ENCODE assay signal across 8 cellular contexts in genomic region chr16:80931985-80932720, GRCh38.
DNase-seq lines count a peak whose midpoint lies in the region; ATAC-seq and TF ChIP-seq lines count a peak whose summit lies in the region.

No MANE protein-coding gene starts in this region.

- H4K20me1 ChIP-seq in IMR-90 (ENCODE audit: insufficient read depth, low read length) (no peaks in the 10 kb centered on the region), osteoblast (ENCODE audit: insufficient read depth, low read length) (no peaks in the 10 kb centered on the region)

- dilution Hi-C loops in IMR-90 (cut with HindIII; ENCODE audit: low sequenced_read_pairs, unreplicated experiment): no loop called here

- no peaks in the 10 kb centered on the region for H3K27me3 ChIP-seq in IMR-90 (ENCODE audit: control insufficient read depth, insufficient read depth, low read length)
- H3K27me3 ChIP-seq in osteoblast (ENCODE audit: insufficient read depth, low read length): no peaks in the 10 kb centered on the region

- in situ Hi-C loops in IMR-90 (cut with MboI; ENCODE audit: low sequenced_read_pairs): no loop called here

- no peak for TF ChIP-seq RAD21 in IMR-90 (IDR thresholded peaks at IDR 0.05; ENCODE audit: low read length)

- no peak overlapping the region for H2AK5ac ChIP-seq in IMR-90 (ENCODE audit: low read depth, low read length)

- H3K79me1 ChIP-seq in IMR-90 (ENCODE audit: low read depth in 1 of 2, low read length in 2 of 2): 0 out of 4 replicates have a peak, but pooled peaks cover 0 to 3% of the 10 kb centered on the region in 2 experiments

- H3K23ac ChIP-seq in IMR-90 (ENCODE audit: low read depth, low read length): peak overlapping the region; percentile 56; the same call in 1 of the 2 replicates

- peak overlapping the region; percentile 93 for H2AFZ ChIP-seq in IMR-90 (replicated peaks; ENCODE audit: low read length, poor library complexity)
- peak overlapping the region; percentile 93 for H2AFZ ChIP-seq in osteoblast (ENCODE audit: low read length)

- peak overlapping the region; percentile 46 for H3K4me3 ChIP-seq in IMR-90 (ENCODE audit: insufficient read depth, low read depth, low read length)
- H3K4me3 ChIP-seq in osteoblast (ENCODE audit: insufficient read depth, low read length): peak overlapping the region; percentile 79

- ATAC-seq in IMR-90 (ENCODE audit: low read depth): peak; percentile 89
- peak; percentile 91 to 92 for ATAC-seq in left cardiac atrium
- ATAC-seq in GM19397 (IDR thresholded peaks at IDR 0.05; ENCODE audit: unreplicated experiment): no peak

- H2AK9ac ChIP-seq in IMR-90 (replicated peaks; ENCODE audit: low read depth, low read length, poor library complexity): peak overlapping the region; percentile 0

- H3K56ac ChIP-seq in IMR-90 (ENCODE audit: extremely low read depth, insufficient read depth, low read length): peak overlapping the region; percentile 48

- no peak for TF ChIP-seq POLR2A in IMR-90 (IDR thresholded peaks at IDR 0.05; ENCODE audit: low read depth, low read length)

- 1% methylated on average over 25 of the region's 63 CpGs; no CpG with 5 or more reads in 1 of the 2 experiments for WGBS in IMR-90 (ENCODE audit: extremely low coverage in 2 of 2, insufficient read length in 1 of 2), 2 experiments

- H3K9ac ChIP-seq in IMR-90 (ENCODE audit: low read depth, low read length): peak overlapping the region; percentile 61

- CTCF ChIA-PET in IMR-90 (lab: Yijun Ruan, JAX): interaction anchor here (1.1 kb wide), 1 partner anchor 104 kb away, joined by 3 read pairs; the partner anchor contains the start of gene ATMIN

- H3K9me3 ChIP-seq in IMR-90 (ENCODE audit: control insufficient read depth, insufficient read depth, low read length) (no peaks in the 10 kb centered on the region), osteoblast (ENCODE audit: low read depth, low read length) (no peaks in the 10 kb centered on the region)

- H4K8ac ChIP-seq in IMR-90 (ENCODE audit: low read depth in 2 of 2, low read length in 2 of 2): peak overlapping the region; percentile 70 to 77

- H4K5ac ChIP-seq in IMR-90 (ENCODE audit: low read depth, low read length): no peak overlapping the region

- H2BK15ac ChIP-seq in IMR-90 (ENCODE audit: low read depth, low read length): no peak overlapping the region

- peak overlapping the region; percentile 66; the same call in 1 of the 2 replicates for H4K91ac ChIP-seq in IMR-90 (ENCODE audit: insufficient read depth, low read depth, low read length)

- H2BK120ac ChIP-seq in IMR-90 (ENCODE audit: low read depth, low read length): peak overlapping the region; percentile 77

- no peaks in the 10 kb centered on the region for H3K36me3 ChIP-seq in IMR-90 (ENCODE audit: control insufficient read depth, insufficient read depth, low read length)
- no peaks in the 10 kb centered on the region for H3K36me3 ChIP-seq in osteoblast (ENCODE audit: insufficient read depth, low read length)

- no peak overlapping the region for H3K18ac ChIP-seq in IMR-90 (ENCODE audit: low read depth, low read length)

- H3K27ac ChIP-seq in IMR-90 (ENCODE audit: insufficient read depth, low read length) (peak overlapping the region; percentile 36), osteoblast (ENCODE audit: low read depth, low read length) (peak overlapping the region; percentile 97)

- POLR2A ChIA-PET in IMR-90 (lab: Charles Lee; ENCODE audit: unreplicated experiment): no interaction called here

- no peaks in the 10 kb centered on the region for H3K9me1 ChIP-seq in IMR-90 (ENCODE audit: insufficient read depth, low read length)

- H3K4me2 ChIP-seq in IMR-90 (ENCODE audit: low read depth, low read length) (peak overlapping the region; percentile 93), osteoblast (ENCODE audit: insufficient read depth, low read length) (peak overlapping the region; percentile 94)

- peak overlapping the region; percentile 80 for H3K4ac ChIP-seq in IMR-90 (ENCODE audit: low read depth, low read length)

- H3K79me2 ChIP-seq in osteoblast (ENCODE audit: insufficient read depth, low read length): no peaks in the 10 kb centered on the region

- intact Hi-C loops in IMR-90 (cut with micrococcal nuclease) (no loop called here), left cardiac atrium (cut with DNase I) (no loop called here)

- DNase-seq in DMS53 (lab: John Stamatoyannopoulos, UW): peak; percentile 72
- DNase-seq in IMR-90: peak; percentile 35
- DNase-seq in amniotic epithelial cell (ENCODE audit: low read depth): peak; percentile 91
- DNase-seq in left cardiac atrium: peak; percentile 78
- DNase-seq in osteoblast (ENCODE audit: insufficient read length, low spot score, missing footprints): peak; percentile 94
- DNase-seq in mesenteric fat pad (ENCODE audit: low spot score): no peak
- no peak for DNase-seq in central memory CD4-positive, alpha-beta T cell

- H3K4me1 ChIP-seq in IMR-90 (ENCODE audit: control insufficient read depth, insufficient read depth, low read length) (no peaks in the 10 kb centered on the region; the same call in 1 of the 2 replicates), osteoblast (ENCODE audit: insufficient read depth, low read length) (peaks cover 22% of the 10 kb centered on the region)

- no peak for TF ChIP-seq CTCF in IMR-90 (conservative IDR thresholded peaks at IDR 0.05; ENCODE audit: low read depth, low read length)
- no peak for TF ChIP-seq CTCF in osteoblast (IDR thresholded peaks at IDR 0.05; ENCODE audit: extremely low read depth, low read depth, low read length)

- H3K14ac ChIP-seq in IMR-90 (replicated peaks; ENCODE audit: low read depth, low read length): peak overlapping the region; percentile 86; the same call in 1 of the 2 replicates

- H2BK20ac ChIP-seq in IMR-90 (ENCODE audit: low read depth, low read length): peak overlapping the region; percentile 52; the same call in 1 of the 2 replicates

- H2BK5ac ChIP-seq in IMR-90 (ENCODE audit: low read depth, low read length, poor library complexity, severe bottlenecking): peak overlapping the region; percentile 60

- no TSS peak for BruUV-seq in IMR-90 (replicated peaks; lab: Mats Ljungman, UMichigan)

TF ChIP-seq in IMR-90, 13 proteins besides CTCF, POLR2A, EP300 and RAD21:
- TF ChIP-seq RFX5 (IDR thresholded peaks at IDR 0.05; ENCODE audit: low read depth, low read length) (no peak), MAFK (IDR thresholded peaks at IDR 0.05; ENCODE audit: low read depth, low read length) (no peak), MXI1 (IDR thresholded peaks at IDR 0.05; ENCODE audit: borderline replicate concordance, low read depth, low read length) (peak; percentile 12; the same call in 1 of the 2 replicates)
TF ChIP-seq in IMR-90: peak in this region for 1.

Comparison
In these comparisons a context has a peak if more than half of its experiments do, and no peak if none do; other contexts are left out.
1. DNase-seq: peak in DMS53 (single experiment), IMR-90 (single experiment), amniotic epithelial cell (single experiment), left cardiac atrium (single experiment) and osteoblast (single experiment); none in mesenteric fat pad (single experiment) and central memory CD4-positive, alpha-beta T cell (single experiment).